Comparison of ENCODE assay signal across 8 cellular contexts in the genomic region with DNA sequence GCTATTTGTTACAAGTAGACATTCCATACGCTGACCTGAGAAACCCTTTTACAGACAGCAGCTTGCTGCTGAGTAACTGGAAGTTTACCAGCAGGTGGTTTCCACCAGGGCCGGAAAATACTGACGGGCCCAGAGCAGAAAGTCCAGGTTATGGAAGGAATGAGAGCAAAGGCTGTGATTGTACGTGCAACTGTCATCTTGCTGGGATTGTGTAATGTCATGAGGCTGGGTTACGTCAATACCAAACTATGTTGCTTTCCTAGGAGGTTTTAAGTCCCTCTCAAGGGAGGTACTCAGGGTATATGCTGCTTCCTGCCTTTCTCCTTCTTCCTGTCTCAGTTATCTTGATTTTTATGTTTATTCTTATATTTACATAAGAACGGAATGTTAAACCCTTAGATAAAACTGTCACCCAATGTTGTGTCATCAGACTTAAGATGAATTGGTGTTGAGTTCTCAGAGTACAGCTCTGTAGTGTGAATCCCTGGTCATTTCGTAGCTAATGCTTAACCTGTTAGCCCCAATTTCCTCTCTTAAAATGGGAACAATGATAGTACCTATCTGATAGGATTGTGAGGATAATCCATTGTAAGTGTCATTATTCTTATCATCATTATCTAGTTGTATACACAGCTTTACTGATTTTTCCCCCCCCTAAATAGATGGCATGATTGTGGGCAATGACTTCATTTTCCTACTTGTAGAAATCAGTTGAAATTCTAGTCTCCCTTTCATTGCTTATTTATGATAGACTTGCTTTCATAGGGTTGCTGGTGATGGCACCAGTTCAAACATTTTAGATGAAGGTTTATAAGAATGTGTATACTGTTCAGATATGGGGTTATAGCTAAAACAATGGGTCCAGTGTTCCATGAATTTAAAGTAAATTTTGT.
DNase-seq lines count a peak whose midpoint lies in the region; FAIRE-seq and TF ChIP-seq lines count a peak whose summit lies in the region.

No MANE protein-coding gene starts in this region.

- H3K27me3 ChIP-seq in testis, result no peaks in the 10 kb centered on the region

- DNase-seq in H54 (ENCODE audit: insufficient read length, low spot score) (peak; percentile 48), SW 1271 (lab: John Stamatoyannopoulos, UW) (peak; percentile 82 to 95), glutamatergic neuron (no peak), skeletal muscle cell (ENCODE audit: low read depth) (peak; percentile 92), NCI-H510A (lab: John Stamatoyannopoulos, UW) (no peak), testis (no peak), posterior vena cava (ENCODE audit: low spot score) (no peak)
- no peak for DNase-seq in stimulated activated CD8-positive, alpha-beta memory T cell treated with anti-CD3 and anti-CD28 coated beads, Interleukin-4, amount 100 ng/mL, for 48 hours

- H3K9me3 ChIP-seq in testis, result no peaks in the 10 kb centered on the region

- FAIRE-seq in H54 (lab: Jason Lieb, UNC), result peak; percentile 99

- H3K4me3 Mint-ChIP-seq in glutamatergic neuron (ENCODE audit: unreplicated experiment), result no peak overlapping the region

- TF ChIP-seq POLR2A in H54 (IDR thresholded peaks at IDR 0.05; ENCODE audit: low read depth, low read length), result no peak
- no peak for TF ChIP-seq POLR2A in testis (IDR thresholded peaks at IDR 0.05)

- H3K27ac ChIP-seq in testis, result no peak overlapping the region

- peak overlapping the region; percentile 23 for H3K27ac Mint-ChIP-seq in glutamatergic neuron (ENCODE audit: unreplicated experiment)

- H3K4me1 ChIP-seq in testis, result peaks cover 41% of the 10 kb centered on the region

- H3K4me3 ChIP-seq in skeletal muscle cell (ENCODE audit: low read depth, low read length) (no peak overlapping the region), testis (no peak overlapping the region)

- H3K36me3 Mint-ChIP-seq in glutamatergic neuron (ENCODE audit: unreplicated experiment), result no peaks in the 10 kb centered on the region

- TF ChIP-seq CTCF in glutamatergic neuron (IDR thresholded peaks at IDR 0.05; ENCODE audit: partially characterized antibody, unreplicated experiment) (no peak), testis (IDR thresholded peaks at IDR 0.05) (no peak)

- intact Hi-C loops in testis (cut with DNase I; ENCODE audit: low total_unique reads), result no loop called here
- intact Hi-C loops in posterior vena cava (cut with DNase I), result no loop called here

- H3K36me3 ChIP-seq in testis (ENCODE audit: low read depth, missing control alignments), result no peaks in the 10 kb centered on the region

- H3K9me3 Mint-ChIP-seq in glutamatergic neuron (ENCODE audit: unreplicated experiment), result no peaks in the 10 kb centered on the region

- 57 to 63% methylated on average over 7 of the region's 7 CpGs for WGBS in testis, 2 donors

- H3K27me3 Mint-ChIP-seq in glutamatergic neuron (ENCODE audit: unreplicated experiment), result no peaks in the 10 kb centered on the region

- H3K4me1 Mint-ChIP-seq in glutamatergic neuron (ENCODE audit: low read depth, unreplicated experiment), result peaks cover 19% of the 10 kb centered on the region

Comparison
In these comparisons a context has a peak if more than half of its experiments do, and no peak if none do; other contexts are left out.
1. DNase-seq: peak in H54 (single experiment), SW 1271 (2 of 2) and skeletal muscle cell (single experiment); none in glutamatergic neuron (single experiment), NCI-H510A (single experiment), testis (single experiment), stimulated activated CD8-positive, alpha-beta memory T cell treated with anti-CD3 and anti-CD28 coated beads, Interleukin-4, amount 100 ng/mL, for 48 hours (single experiment) and posterior vena cava (single experiment).